In genomic region chr5:53364098-53364497, GRCh38 we compare ENCODE assay signal across 1 cellular context.
TF ChIP-seq lines count a peak whose summit lies in the region.

No MANE protein-coding gene starts in this region.

TF ChIP-seq in H1, 55 proteins besides CTCF, POLR2A, EP300 and RAD21 (continued from another document):
- TF ChIP-seq BCL11A (IDR thresholded peaks at IDR 0.05; ENCODE audit: low read depth in 2 of 2, low read length in 2 of 2) (no peak), CHD7 (IDR thresholded peaks at IDR 0.05; ENCODE audit: insufficient replicate concordance, low read length) (no peak), SP1 (IDR thresholded peaks at IDR 0.05; ENCODE audit: low read depth, low read length) (no peak), ATF3 (IDR thresholded peaks at IDR 0.05; ENCODE audit: insufficient read depth, low read depth, low read length) (no peak), POU5F1 (IDR thresholded peaks at IDR 0.05; ENCODE audit: low read depth, low read length) (no peak), ATF2 (IDR thresholded peaks at IDR 0.05; ENCODE audit: low read length) (no peak), TBP (IDR thresholded peaks at IDR 0.05; ENCODE audit: low read depth, low read length) (no peak), NANOG (IDR thresholded peaks at IDR 0.05; ENCODE audit: insufficient read depth, low read depth, low read length, poor library complexity, severe bottlenecking) (no peak)
TF ChIP-seq in H1: peak in this region for 0.
